ENCODE assay signal across 27 cellular contexts in the genomic region with DNA sequence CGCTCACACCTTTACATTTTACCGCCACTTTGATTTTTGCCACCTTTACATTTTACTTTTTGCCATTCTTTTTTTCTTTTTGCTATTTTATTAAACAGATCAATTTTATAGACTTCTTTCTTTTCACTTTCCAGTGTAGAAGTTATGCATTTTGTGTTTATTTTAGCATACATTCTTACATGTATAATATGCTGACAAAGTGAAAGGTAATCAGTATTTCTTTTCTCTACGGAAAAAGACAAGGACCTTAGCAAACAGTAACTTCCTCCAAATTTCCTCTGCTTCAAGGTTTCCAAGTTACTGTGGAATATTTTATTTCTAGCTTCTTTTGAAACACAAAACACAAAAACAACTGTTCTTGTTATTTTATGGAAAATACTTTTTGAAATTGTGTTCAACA.
"Had no signal": no experiment of that assay in that cellular context is flagged by ENCODE, and none has a peak within 500 bp of the region (broad histone marks: within the 10 kb centered on the region; RNA-seq: fewer than 3 reads in every experiment).

No MANE protein-coding gene starts in this region.

- H3K36me3 ChIP-seq: left ventricle myocardium inferior, neural progenitor cell, neutrophil, right atrium auricular region, tibial nerve, uterus had no signal

- H3K79me2 ChIP-seq: parathyroid adenoma had no signal

- H3K27me3 Mint-ChIP-seq: naive B cell; progenitor cell of endocrine pancreas; stimulated activated naive CD8-positive, alpha-beta T cell treated with anti-CD3 and anti-CD28 coated beads, Interleukin-15, amount 100 ng/mL, for 72 hours; type B pancreatic cell had no signal

- H3K9me3 ChIP-seq: left ventricle myocardium inferior, neutrophil, right atrium auricular region, uterus had no signal

- H3K4me1 Mint-ChIP-seq: immature natural killer cell, neural progenitor cell had no signal

- H3K9me3 Mint-ChIP-seq: immature natural killer cell; natural killer cell; stimulated activated effector memory CD8-positive, alpha-beta T cell treated with anti-CD3 and anti-CD28 coated beads, Interleukin-12 subunit alpha, Interleukin-12 subunit beta, amount 100 ng/mL, for 72 hours; stimulated activated naive CD8-positive, alpha-beta T cell treated with anti-CD3 and anti-CD28 coated beads, Interleukin-15, amount 100 ng/mL, for 72 hours had no signal

- H3K4me3 Mint-ChIP-seq: immature natural killer cell; mesothelial cell of epicardium; naive B cell; natural killer cell; nephron progenitor cell; neural progenitor cell; stimulated activated effector memory CD8-positive, alpha-beta T cell treated with anti-CD3 and anti-CD28 coated beads, Interleukin-12 subunit alpha, Interleukin-12 subunit beta, amount 100 ng/mL, for 72 hours; stimulated activated naive CD8-positive, alpha-beta T cell treated with anti-CD3 and anti-CD28 coated beads, Interleukin-15, amount 100 ng/mL, for 72 hours; type B pancreatic cell had no signal

- H3K36me3 Mint-ChIP-seq: naive B cell; natural killer cell; neural progenitor cell; stimulated activated effector memory CD8-positive, alpha-beta T cell treated with anti-CD3 and anti-CD28 coated beads, Interleukin-12 subunit alpha, Interleukin-12 subunit beta, amount 100 ng/mL, for 72 hours; type B pancreatic cell had no signal

- FAIRE-seq: islet of Langerhans had no signal

- H3K4me3 ChIP-seq: left ventricle myocardium inferior, lung, neural progenitor cell, right atrium auricular region, skin epidermis, tibial nerve, uterus had no signal

- H3K27ac Mint-ChIP-seq: immature natural killer cell; mesothelial cell of epicardium; natural killer cell; nephron progenitor cell; neural progenitor cell; progenitor cell of endocrine pancreas; stimulated activated effector memory CD8-positive, alpha-beta T cell treated with anti-CD3 and anti-CD28 coated beads, Interleukin-12 subunit alpha, Interleukin-12 subunit beta, amount 100 ng/mL, for 72 hours; stimulated activated naive CD8-positive, alpha-beta T cell treated with anti-CD3 and anti-CD28 coated beads, Interleukin-15, amount 100 ng/mL, for 72 hours; type B pancreatic cell had no signal

- H3K27ac ChIP-seq: left ventricle myocardium inferior, neural progenitor cell, neutrophil, parathyroid adenoma, right atrium auricular region, tibial nerve, uterus had no signal

- H3K4me2 ChIP-seq: neural progenitor cell had no signal

- H2AFZ ChIP-seq: neural progenitor cell, parathyroid adenoma had no signal

- H3K9ac ChIP-seq: neural progenitor cell, parathyroid adenoma had no signal

- H3K4me1 ChIP-seq: left ventricle myocardium inferior, neural progenitor cell, right atrium auricular region, tibial nerve, uterus had no signal

- DNase-seq: hypothalamus; immature natural killer cell; kidney; left ventricle myocardium inferior; mesendoderm; naive B cell; natural killer cell; nephron progenitor cell; occipital lobe; stimulated activated CD4-positive, alpha-beta T cell treated with anti-CD3 and anti-CD28 coated beads, Interleukin-4, amount 100 ng/mL, for 24 hours; stimulated activated naive CD4-positive, alpha-beta T cell treated with Interleukin-2 at 50 U/mL for 16 hours; stimulated activated naive CD8-positive, alpha-beta T cell treated with anti-CD3 and anti-CD28 coated beads, Interleukin-15, amount 100 ng/mL, for 72 hours; substantia nigra; uterus had no signal

- ATAC-seq: natural killer cell; sciatic nerve; stimulated activated effector memory CD8-positive, alpha-beta T cell treated with anti-CD3 and anti-CD28 coated beads, Interleukin-12 subunit alpha, Interleukin-12 subunit beta, amount 100 ng/mL, for 72 hours; stimulated activated naive CD8-positive, alpha-beta T cell treated with anti-CD3 and anti-CD28 coated beads, Interleukin-15, amount 100 ng/mL, for 72 hours had no signal

- H3K27me3 ChIP-seq: neural progenitor cell, neutrophil, right atrium auricular region, tibial nerve, uterus had no signal
